In the genomic region with DNA sequence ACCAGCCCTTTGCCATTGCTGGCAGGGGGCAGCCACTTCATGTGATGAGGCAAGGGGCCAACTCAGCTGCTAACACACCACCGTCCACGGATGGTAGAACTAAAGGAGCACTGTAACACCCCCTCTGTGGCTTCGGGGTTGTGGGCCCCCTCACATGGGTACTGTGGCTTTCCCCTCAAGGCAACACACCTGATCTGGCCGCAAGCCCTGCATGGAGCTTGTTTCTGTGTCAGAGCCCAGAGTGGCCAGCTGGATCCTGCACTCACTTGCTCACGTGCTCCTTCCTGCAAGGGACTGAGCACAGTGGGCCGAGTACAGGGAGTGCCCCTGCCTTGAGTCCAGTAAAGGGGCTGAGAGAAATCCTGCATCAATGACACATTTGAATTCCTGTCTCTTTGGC, we compare ENCODE assay signal across 31 cellular contexts.
"Had no signal": no experiment of that assay in that cellular context is flagged by ENCODE, and none has a peak within 500 bp of the region (broad histone marks: within the 10 kb centered on the region; RNA-seq: fewer than 3 reads in every experiment).

No MANE protein-coding gene starts in this region.

- H3K27ac ChIP-seq: KMS-11, PC-9, RWPE1, SJCRH30, SK-N-MC had no signal

- ATAC-seq: Panc1, Right ventricle myocardium inferior, SK-N-SH treated with all-trans-retinoic acid at 6 μM for 48 hours had no signal

- H3K9ac ChIP-seq: KMS-11 had no signal

- H3K9me3 ChIP-seq: SJCRH30 had no signal

- H3K36me3 ChIP-seq: SJCRH30 had no signal

- H3K27me3 ChIP-seq: SJCRH30 had no signal

- H3K4me3 ChIP-seq: PC-9, SJCRH30, SK-N-MC had no signal

- H3K4me1 ChIP-seq: SJCRH30 had no signal

- DNase-seq: Karpas-422, MM.1S, MV-4-11, NCI-H1092, NCI-H1105, NCI-H1417 treated with DMSO at 0.1 percent for 48 hours, NCI-H1436 treated with DMSO at 0.1 percent for 48 hours, NCI-H1694 treated with DMSO at 0.1 percent for 48 hours, NCI-H187 treated with DMSO at 0.1 percent for 48 hours, NCI-H2029, NCI-H2081, NCI-H2171 treated with DMSO at 0.1 percent for 48 hours, NCI-H2227 treated with DMSO at 0.1 percent for 48 hours, NCI-H345, NCI-H446, NCI-H510A, NCI-H524, NCI-H526, NCI-H69, NCI-H748 treated with DMSO at 0.1 percent for 48 hours, NCI-H82, PC-9, SHP77, SIG-M5 had no signal

- H2AFZ ChIP-seq: PC-9 had no signal

- H3K4me2 ChIP-seq: KMS-11, PC-9 had no signal
